ENCODE assay signal across 22 cellular contexts in genomic region chr13:33172911-33173310, GRCh38.
A peak's percentile ranks its signal among the peaks of the same experiment; 100 is the strongest.
DNase-seq lines count a peak whose midpoint lies in the region; ATAC-seq, FAIRE-seq and TF ChIP-seq lines count a peak whose summit lies in the region.
"Had no signal": no experiment of that assay in that cellular context is flagged by ENCODE, and none has a peak within 500 bp of the region (broad histone marks: within the 10 kb centered on the region; RNA-seq: fewer than 3 reads in every experiment).

No MANE protein-coding gene starts in this region.

- H3K36me3 Mint-ChIP-seq in activated T-helper 17 cell treated with anti-CD3 and anti-CD28 coated beads, Interleukin-2, amount 50 U/mL, for 72 hours (ENCODE audit: low read depth) = no peaks in the 10 kb centered on the region
- H3K36me3 Mint-ChIP-seq: activated naive CD8-positive, alpha-beta T cell; immature natural killer cell; stimulated activated naive B cell treated with anti-CD40 and anti-IgM and Interleukin-4, amounts not matched to agents 10 μg/mL and 1 μg/mL and 100 μg/mL, for 72 hours had no signal

- no peak overlapping the region for H3K18ac ChIP-seq in neuronal stem cell (ENCODE audit: low read length)

- H2BK120ac ChIP-seq in neuronal stem cell (ENCODE audit: low read depth, low read length) = no peak overlapping the region

- TF ChIP-seq CTCF in 22Rv1 (IDR thresholded peaks at IDR 0.05) (no peak), bronchial epithelial cell (IDR thresholded peaks at IDR 0.05; ENCODE audit: insufficient read depth, low read length, severe bottlenecking) (no peak), osteoblast (IDR thresholded peaks at IDR 0.05; ENCODE audit: extremely low read depth, low read depth, low read length) (no peak), GM10248 (IDR thresholded peaks at IDR 0.05; ENCODE audit: control extremely low read depth, extremely low read depth, low read depth, missing control alignments) (no peak)

- H3K27me3 Mint-ChIP-seq in activated T-helper 17 cell treated with anti-CD3 and anti-CD28 coated beads, Interleukin-2, amount 50 U/mL, for 72 hours = peaks cover 6% of the 10 kb centered on the region
- H3K27me3 Mint-ChIP-seq: stimulated activated naive B cell treated with anti-CD40 and anti-IgM and Interleukin-4, amounts not matched to agents 10 μg/mL and 1 μg/mL and 100 μg/mL, for 72 hours had no signal

- H3K27me3 ChIP-seq in bronchial epithelial cell (ENCODE audit: control insufficient read depth, insufficient read depth, low read length) = no peaks in the 10 kb centered on the region
- H3K27me3 ChIP-seq in osteoblast (ENCODE audit: insufficient read depth, low read length) = no peaks in the 10 kb centered on the region
- H3K27me3 ChIP-seq in neuronal stem cell (ENCODE audit: control insufficient read depth in 3 of 3, insufficient read depth in 3 of 3, low read depth in 1 of 3, low read length in 3 of 3) = no peaks in the 10 kb centered on the region
- H3K27me3 ChIP-seq: vagina had no signal

- no peaks in the 10 kb centered on the region for H3K4me1 Mint-ChIP-seq in activated T-helper 17 cell treated with anti-CD3 and anti-CD28 coated beads, Interleukin-2, amount 50 U/mL, for 72 hours
- H3K4me1 Mint-ChIP-seq: immature natural killer cell; stimulated activated naive B cell treated with anti-CD40 and anti-IgM and Interleukin-4, amounts not matched to agents 10 μg/mL and 1 μg/mL and 100 μg/mL, for 72 hours had no signal

- H3K9ac ChIP-seq in neuronal stem cell (ENCODE audit: low read depth, low read length, poor library complexity) = no peak overlapping the region

- no peak overlapping the region for H2AFZ ChIP-seq in osteoblast (ENCODE audit: low read length)
- no peak overlapping the region for H2AFZ ChIP-seq in neuronal stem cell (ENCODE audit: low read length)

- H3K79me1 ChIP-seq in neuronal stem cell (ENCODE audit: low read depth, low read length) = no peaks in the 10 kb centered on the region

- H2BK12ac ChIP-seq in neuronal stem cell (ENCODE audit: low read length) = no peak overlapping the region

- H3K14ac ChIP-seq in neuronal stem cell (ENCODE audit: low read length) = no peak overlapping the region

- H2AK5ac ChIP-seq in neuronal stem cell (ENCODE audit: low read depth, low read length) = no peak overlapping the region

- H4K20me1 ChIP-seq in osteoblast (ENCODE audit: insufficient read depth, low read length) = no peaks in the 10 kb centered on the region

- CTCF ChIA-PET in GM10248 (lab: Yijun Ruan, JAX) = interaction anchor here (3.0 to 6.5 kb wide), 2 partner anchors 11 to 15 kb away, joined by 14 to 37 read pairs; no protein-coding TSS in a partner anchor

- WGBS in neuronal stem cell (ENCODE audit: extremely low coverage in 2 of 2, insufficient read length in 2 of 2, insufficient replicate concordance in 1 of 2), 2 donors = 100% methylated on average over 1 of the region's 5 CpGs; no CpG with 5 or more reads in 1 of the 2 donors

- no peak for FAIRE-seq in bronchial epithelial cell (lab: Jason Lieb, UNC)
- FAIRE-seq: HepG2 had no signal

- no peak overlapping the region for H3K4ac ChIP-seq in neuronal stem cell (ENCODE audit: low read length)

- H3K27ac Mint-ChIP-seq in activated T-helper 17 cell treated with anti-CD3 and anti-CD28 coated beads, Interleukin-2, amount 50 U/mL, for 72 hours = no peak overlapping the region
- H3K27ac Mint-ChIP-seq: activated naive CD8-positive, alpha-beta T cell; immature natural killer cell; stimulated activated naive B cell treated with anti-CD40 and anti-IgM and Interleukin-4, amounts not matched to agents 10 μg/mL and 1 μg/mL and 100 μg/mL, for 72 hours had no signal

- no peak overlapping the region for H4K91ac ChIP-seq in neuronal stem cell (ENCODE audit: low read depth, low read length, poor library complexity)

- no peak for ATAC-seq in activated T-helper 17 cell treated with anti-CD3 and anti-CD28 coated beads, Interleukin-2, amount 50 U/mL, for 72 hours (replicated peaks)
- ATAC-seq: HepG2; stimulated activated naive B cell treated with anti-CD40 and anti-IgM and Interleukin-4, amounts not matched to agents 10 μg/mL and 1 μg/mL and 100 μg/mL, for 72 hours had no signal

- no peak overlapping the region for H4K8ac ChIP-seq in neuronal stem cell (ENCODE audit: low read depth, low read length)

- no peak overlapping the region for H2BK5ac ChIP-seq in neuronal stem cell (ENCODE audit: low read length)

- no peak overlapping the region for H2BK15ac ChIP-seq in neuronal stem cell (ENCODE audit: low read length)

- no peaks in the 10 kb centered on the region for H3K9me3 ChIP-seq in osteoblast (ENCODE audit: low read depth, low read length)
- H3K9me3 ChIP-seq in neuronal stem cell (replicated peaks in 1 of 2; ENCODE audit: control insufficient read depth in 2 of 2, insufficient read depth in 1 of 2, low read depth in 1 of 2, low read length in 2 of 2) = no peaks in the 10 kb centered on the region
- H3K9me3 ChIP-seq: HAP-1, vagina had no signal

- DNase-seq in LHCN-M2 (ENCODE audit: low read depth) (peak; percentile 61), bronchial epithelial cell (ENCODE audit: low read depth) (peak; percentile 43), osteoblast (ENCODE audit: insufficient read length, low spot score, missing footprints) (no peak), GM10248 (ENCODE audit: extremely low spot score) (no peak), 8988T (no peak), neuronal stem cell (ENCODE audit: low spot score) (no peak)
- DNase-seq: activated CD4-positive, alpha-beta T cell treated with anti-CD3 and anti-CD28 coated beads, Interleukin-2, amount 50 U/mL, for 4 hours; activated CD4-positive, CD25-positive, alpha-beta regulatory T cell; activated CD8-positive, alpha-beta memory T cell treated with anti-CD3 and anti-CD28 coated beads, Interleukin-2, amount 50 U/mL, for 4 hours; immature natural killer cell; NCI-H2029 treated with DMSO at 0.1 percent for 48 hours; NCI-H774; stimulated activated naive B cell treated with anti-CD40 and anti-IgM and Interleukin-4, amounts not matched to agents 10 μg/mL and 1 μg/mL and 100 μg/mL, for 72 hours; T1000 had no signal

- H3K4me1 ChIP-seq in osteoblast (ENCODE audit: insufficient read depth, low read length) (peaks cover 53% of the 10 kb centered on the region), neuronal stem cell (ENCODE audit: control insufficient read depth in 2 of 2, insufficient read depth in 1 of 2, low read depth in 1 of 2, low read length in 2 of 2) (no peaks in the 10 kb centered on the region)

- no peak overlapping the region for H3K23ac ChIP-seq in neuronal stem cell (ENCODE audit: low read depth, low read length, poor library complexity)

- POLR2A ChIA-PET in GM10248 (lab: Yijun Ruan, JAX) = no interaction called here

- H3K79me2 ChIP-seq in osteoblast (ENCODE audit: insufficient read depth, low read length) = peaks cover 77% of the 10 kb centered on the region

- H3K27ac ChIP-seq in 22Rv1 (peak overlapping the region; percentile 32), osteoblast (ENCODE audit: low read depth, low read length) (peak overlapping the region; percentile 15), neuronal stem cell (replicated peaks; ENCODE audit: low read length) (no peak overlapping the region)
- H3K27ac ChIP-seq: C4-2B, vagina had no signal

- H3K36me3 ChIP-seq in bronchial epithelial cell (ENCODE audit: control insufficient read depth, insufficient read depth, low read length) (no peaks in the 10 kb centered on the region), osteoblast (ENCODE audit: insufficient read depth, low read length) (peaks cover 11% of the 10 kb centered on the region), neuronal stem cell (replicated peaks in 1 of 2; ENCODE audit: control insufficient read depth in 2 of 2, insufficient read depth in 2 of 2, low read length in 2 of 2) (no peaks in the 10 kb centered on the region)
- H3K36me3 ChIP-seq: HAP-1, vagina had no signal

- no peak overlapping the region for H3K4me3 Mint-ChIP-seq in activated T-helper 17 cell treated with anti-CD3 and anti-CD28 coated beads, Interleukin-2, amount 50 U/mL, for 72 hours
- H3K4me3 Mint-ChIP-seq: activated naive CD8-positive, alpha-beta T cell; immature natural killer cell; neural crest cell; stimulated activated naive B cell treated with anti-CD40 and anti-IgM and Interleukin-4, amounts not matched to agents 10 μg/mL and 1 μg/mL and 100 μg/mL, for 72 hours had no signal

- H3K4me3 ChIP-seq in bronchial epithelial cell (ENCODE audit: low read depth, low read length) (no peak overlapping the region), osteoblast (ENCODE audit: insufficient read depth, low read length) (no peak overlapping the region), neuronal stem cell (ENCODE audit: low read length in 2 of 2) (no peak overlapping the region)
- H3K4me3 ChIP-seq: HAP-1, vagina had no signal

- H3K9me3 Mint-ChIP-seq in activated T-helper 17 cell treated with anti-CD3 and anti-CD28 coated beads, Interleukin-2, amount 50 U/mL, for 72 hours = no peaks in the 10 kb centered on the region

- no peak overlapping the region for H3K4me2 ChIP-seq in osteoblast (ENCODE audit: insufficient read depth, low read length)
- H3K4me2 ChIP-seq in neuronal stem cell (ENCODE audit: insufficient read depth, low read length, poor library complexity, severe bottlenecking) = no peak overlapping the region

Comparison
In these comparisons a context has a peak if more than half of its experiments do, and no peak if none do; other contexts are left out.
1. DNase-seq: peak in LHCN-M2 (single experiment) and bronchial epithelial cell (single experiment); none in osteoblast (single experiment), GM10248 (single experiment), 8988T (single experiment) and neuronal stem cell (single experiment).